In genomic region chr11:94655291-94655690, GRCh38 we compare ENCODE assay signal across 18 cellular contexts.
A peak's percentile ranks its signal among the peaks of the same experiment; 100 is the strongest.
DNase-seq lines count a peak whose midpoint lies in the region; ATAC-seq and TF ChIP-seq lines count a peak whose summit lies in the region.
"Had no signal": no experiment of that assay in that cellular context is flagged by ENCODE, and none has a peak within 500 bp of the region (broad histone marks: within the 10 kb centered on the region; RNA-seq: fewer than 3 reads in every experiment).

No MANE protein-coding gene starts in this region.

- peaks cover 10% of the 10 kb centered on the region for H3K27me3 Mint-ChIP-seq in progenitor cell of endocrine pancreas

- no peak for ATAC-seq in HG03571 (IDR thresholded peaks at IDR 0.05; ENCODE audit: unreplicated experiment)
- ATAC-seq: CD8-positive, alpha-beta T cell had no signal

- peaks cover 4% of the 10 kb centered on the region for H3K4me1 Mint-ChIP-seq in progenitor cell of endocrine pancreas (ENCODE audit: low read depth)

- no peaks in the 10 kb centered on the region for H3K27me3 ChIP-seq in HUES64 (ENCODE audit: insufficient read depth, low read length)

- in situ Hi-C loops in ACHN (cut with HindIII; ENCODE audit: low pct_ligation_motif_present, low pct_unique_long_range_greater_than_20kb, low sequenced_read_pairs) = no loop called here

- H3K9me3 Mint-ChIP-seq in progenitor cell of endocrine pancreas (ENCODE audit: low read depth) = peaks cover 5% of the 10 kb centered on the region
- H3K9me3 Mint-ChIP-seq: CD8-positive, alpha-beta T cell had no signal

- no peak for TF ChIP-seq CTCF in progenitor cell of endocrine pancreas (IDR thresholded peaks at IDR 0.05; ENCODE audit: unreplicated experiment)

- H3K4me3 Mint-ChIP-seq in progenitor cell of endocrine pancreas (ENCODE audit: low read depth) = no peak overlapping the region
- H3K4me3 Mint-ChIP-seq: CD8-positive, alpha-beta T cell had no signal

- peak overlapping the region; percentile 2; the same call in 1 of the 2 replicates for H3K9ac ChIP-seq in ES-I3 (ENCODE audit: low read depth, low read length)
- no peak overlapping the region for H3K9ac ChIP-seq in HUES64 (ENCODE audit: low read depth, low read length)

- H3K4me1 ChIP-seq in ES-I3 (ENCODE audit: insufficient read depth, low read length) (peaks cover 34% of the 10 kb centered on the region), HUES64 (ENCODE audit: insufficient read depth, low read length) (peaks cover 57% of the 10 kb centered on the region)

- no peaks in the 10 kb centered on the region for H3K9me3 ChIP-seq in ES-I3 (ENCODE audit: control insufficient read depth, insufficient read depth, low read length)
- H3K9me3 ChIP-seq in HUES64 (ENCODE audit: insufficient read depth, low read depth, low read length) = no peaks in the 10 kb centered on the region; the same call in 1 of the 2 replicates

- peak overlapping the region; percentile 88 for H3K27ac ChIP-seq in HUES64 (ENCODE audit: low read depth, low read length)

- peak overlapping the region; percentile 58 for H3K27ac Mint-ChIP-seq in progenitor cell of endocrine pancreas
- H3K27ac Mint-ChIP-seq: CD8-positive, alpha-beta T cell had no signal

- peak; percentile 40 for DNase-seq in islet precursor cell
- DNase-seq in progenitor cell of endocrine pancreas (ENCODE audit: low spot score, unreplicated experiment) = no peak
- DNase-seq in DMS79 (lab: John Stamatoyannopoulos, UW) = no peak
- DNase-seq in ACHN = no peak
- DNase-seq: 8988T; AML-193; C1 segment of cervical spinal cord; CD8-positive, alpha-beta T cell; KG1; NCI-H1105; NCI-H2029 treated with DMSO at 0.1 percent for 48 hours; NCI-H345; NCI-H524 treated with DMSO at 0.1 percent for 48 hours; OCI-M1; Right ventricle myocardium superior had no signal

- H3K36me3 ChIP-seq in ES-I3 (ENCODE audit: insufficient read depth, low read length) = peaks cover 45% of the 10 kb centered on the region
- peaks cover 70% of the 10 kb centered on the region for H3K36me3 ChIP-seq in HUES64 (ENCODE audit: insufficient read depth, low read length)

- peaks cover 2% of the 10 kb centered on the region for H3K36me3 Mint-ChIP-seq in progenitor cell of endocrine pancreas (ENCODE audit: insufficient read depth)
- H3K36me3 Mint-ChIP-seq: CD8-positive, alpha-beta T cell had no signal

- WGBS in HUES64 = 67% methylated on average over 3 of the region's 3 CpGs

- H3K4me3 ChIP-seq in HUES64 (ENCODE audit: low read length) = no peak overlapping the region
